ENCODE assay signal across 26 cellular contexts in the genomic region with DNA sequence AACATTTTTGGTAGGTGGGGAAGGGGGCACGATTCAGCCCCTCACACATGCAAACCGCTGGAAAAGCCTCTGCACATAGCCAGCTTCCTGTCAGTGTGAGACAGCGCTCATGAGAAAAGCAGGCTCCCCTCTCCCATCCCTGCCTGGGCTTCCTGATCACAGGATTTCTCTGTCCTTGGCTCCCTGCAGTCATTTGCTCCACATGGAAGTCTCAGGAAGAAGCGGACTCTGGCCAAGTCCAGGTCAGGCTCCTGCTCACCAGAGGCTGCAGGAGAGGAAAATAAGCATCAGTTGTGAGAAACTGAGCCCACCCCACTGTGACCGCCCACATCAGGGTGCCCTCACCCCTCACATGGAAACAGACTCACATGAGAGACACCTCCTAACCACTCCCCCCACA.
"Had no signal": no experiment of that assay in that cellular context is flagged by ENCODE, and none has a peak within 500 bp of the region (broad histone marks: within the 10 kb centered on the region; RNA-seq: fewer than 3 reads in every experiment).

No MANE protein-coding gene starts in this region.

- DNase-seq: activated B cell treated with CpG ODN at 0.5 μM for 24 hours; activated CD4-positive, alpha-beta T cell treated with anti-CD3 and anti-CD28 coated beads for 48 hours; activated CD4-positive, alpha-beta T cell treated with anti-CD3 and anti-CD28 coated beads, Interleukin-2, amount 50 U/mL, for 1 hour; activated CD4-positive, alpha-beta T cell treated with anti-CD3 and anti-CD28 coated beads, Interleukin-2, amount 50 U/mL, for 48 hours; activated CD8-positive, alpha-beta memory T cell treated with anti-CD3 and anti-CD28 coated beads for 24 hours; activated CD8-positive, alpha-beta T cell treated with anti-CD3 and anti-CD28 coated beads for 36 hours; activated effector memory CD4-positive, alpha-beta T cell treated with Interleukin-2 at 50 U/mL for 16 hours; activated gamma-delta T cell treated with Interleukin-2 at 50 U/mL for 16 hours; activated naive CD4-positive, alpha-beta T cell treated with anti-CD3 and anti-CD28 coated beads, Interleukin-2, amount 50 U/mL, for 16 hours; activated naive CD4-positive, alpha-beta T cell treated with Interleukin-2 at 50 U/mL for 16 hours; activated T-cell treated with anti-CD3 and anti-CD28 coated beads, Interleukin-2, amount 50 U/mL, for 4 hours; amniotic stem cell; anterior cingulate cortex; central memory CD4-positive, alpha-beta T cell; colonic mucosa; dorsolateral prefrontal cortex; effector memory CD4-positive, alpha-beta T cell; endodermal cell; foreskin fibroblast; head of caudate nucleus; T-helper 1 cell; T-helper 17 cell; T1000; WERI-Rb-1 had no signal

- H3K4me3 ChIP-seq: breast epithelium, cardiac muscle cell, colonic mucosa, dorsolateral prefrontal cortex had no signal
